In genomic region chr1:230105754-230106625, GRCh38 we compare ENCODE assay signal across 8 cellular contexts. TPM values are rescaled to one million over a fixed set of nuclear protein-coding genes. Genes with fewer than 3 reads are reported as not detected.
DNase-seq lines count a peak whose midpoint lies in the region; ATAC-seq and TF ChIP-seq lines count a peak whose summit lies in the region.

No MANE protein-coding gene starts in this region.

- TF ChIP-seq CTCF in left ventricle myocardium inferior (IDR thresholded peaks at IDR 0.05; ENCODE audit: borderline replicate concordance) (no peak), brain microvascular endothelial cell (IDR thresholded peaks at IDR 0.05; ENCODE audit: low read depth, low read length, missing control alignments) (no peak), neural progenitor cell (IDR thresholded peaks at IDR 0.05) (no peak)

- H3K4me2 ChIP-seq in neural progenitor cell: no peak overlapping the region

- H3K4me3 ChIP-seq in left ventricle myocardium inferior (no peak overlapping the region), brain microvascular endothelial cell (ENCODE audit: low read depth, low read length) (no peak overlapping the region), neural progenitor cell (no peak overlapping the region)

- H3K9me3 ChIP-seq in left ventricle myocardium inferior (replicated peaks): no peaks in the 10 kb centered on the region
- H3K9me3 ChIP-seq in neural progenitor cell (ENCODE audit: low read depth): no peaks in the 10 kb centered on the region

- peaks cover 100% of the 10 kb centered on the region for H4K20me1 ChIP-seq in neural progenitor cell (ENCODE audit: low read depth)

- intact Hi-C loops in Right ventricle myocardium superior (cut with DNase I) (no loop called here), left ventricle myocardium inferior (cut with micrococcal nuclease) (no loop called here)

- peaks cover 16% of the 10 kb centered on the region for H3F3A ChIP-seq in neural progenitor cell (ENCODE audit: low read depth)

- H3K9me3 Mint-ChIP-seq in neural progenitor cell: no peaks in the 10 kb centered on the region

- no peaks in the 10 kb centered on the region for H3K36me3 Mint-ChIP-seq in neural progenitor cell

- H3K36me3 ChIP-seq in left ventricle myocardium inferior (no peaks in the 10 kb centered on the region), brain microvascular endothelial cell (replicated peaks) (no peaks in the 10 kb centered on the region), neural progenitor cell (no peaks in the 10 kb centered on the region)

- H3K27me3 ChIP-seq in left ventricle myocardium inferior (ENCODE audit: low read depth) (no peaks in the 10 kb centered on the region), brain microvascular endothelial cell (replicated peaks) (no peaks in the 10 kb centered on the region), neural progenitor cell (no peaks in the 10 kb centered on the region)

- H3K27ac ChIP-seq in left ventricle myocardium inferior (replicated peaks) (no peak overlapping the region), brain microvascular endothelial cell (peak overlapping the region; percentile 79), neural progenitor cell (no peak overlapping the region)

- DNase-seq in Right ventricle myocardium superior (no peak), left ventricle myocardium inferior (no peak), LHCN-M2 (ENCODE audit: low read depth) (peak; percentile 64), brain microvascular endothelial cell (peak; percentile 57), neural progenitor cell (ENCODE audit: low spot score) (no peak), DMS114 treated with DMSO at 0.1 percent for 48 hours (lab: John Stamatoyannopoulos, UW; ENCODE audit: unreplicated experiment) (no peak), HUDEP-2 (lab: John Stamatoyannopoulos, UW; ENCODE audit: unreplicated experiment in 76 of 76) (no peak)
- DNase-seq in stimulated activated CD4-positive, alpha-beta T cell treated with anti-CD3 and anti-CD28 coated beads, Interleukin-15, amount 100 ng/mL, for 24 hours: no peak

- no peak overlapping the region for H2AFZ ChIP-seq in neural progenitor cell (replicated peaks)

- H3K4me1 ChIP-seq in left ventricle myocardium inferior (peaks cover 60% of the 10 kb centered on the region), neural progenitor cell (peaks cover 52% of the 10 kb centered on the region)

- H3K4me3 Mint-ChIP-seq in neural progenitor cell: no peak overlapping the region

- H3K9ac ChIP-seq in neural progenitor cell: no peak overlapping the region

- peaks cover 76% of the 10 kb centered on the region for H3K79me2 ChIP-seq in neural progenitor cell (ENCODE audit: low read depth)

- peak; percentile 32 for ATAC-seq in Right ventricle myocardium superior (ENCODE audit: poor library complexity)

- peaks cover 14% of the 10 kb centered on the region for H3K27me3 Mint-ChIP-seq in neural progenitor cell (ENCODE audit: insufficient read depth, low read depth)

- H3K4me1 Mint-ChIP-seq in neural progenitor cell: peaks cover 64% of the 10 kb centered on the region

- in situ Hi-C loops in brain microvascular endothelial cell (cut with HindIII; ENCODE audit: low pct_ligation_motif_present, low sequenced_read_pairs): no loop called here

- peak overlapping the region; percentile 7 for H3K27ac Mint-ChIP-seq in neural progenitor cell

RNA-seq across cellular contexts. Expression of gene GALNT2, which starts 39.0 kb away (rescaled TPM):
- 21.2 TPM for total RNA-seq in Right ventricle myocardium superior
- 28.3 TPM for total RNA-seq in left ventricle myocardium inferior
- 77.3 and 81.6 TPM in 2 replicates for total RNA-seq in LHCN-M2 (2014; rRNA removed)
- polyA plus RNA-seq in LHCN-M2 (2012): 78.4 TPM
- 37.6 and 61.4 TPM in 2 replicates for total RNA-seq in neural progenitor cell (ENCODE audit: low replicate concordance)

Comparison
In these comparisons a context has a peak if more than half of its experiments do, and no peak if none do; other contexts are left out.
1. DNase-seq: peak in LHCN-M2 (single experiment) and brain microvascular endothelial cell (single experiment); none in Right ventricle myocardium superior (single experiment), left ventricle myocardium inferior (single experiment), neural progenitor cell (single experiment), DMS114 treated with DMSO at 0.1 percent for 48 hours (single experiment), HUDEP-2 (0 of 76) and stimulated activated CD4-positive, alpha-beta T cell treated with anti-CD3 and anti-CD28 coated beads, Interleukin-15, amount 100 ng/mL, for 24 hours (single experiment).